In the genomic region with DNA sequence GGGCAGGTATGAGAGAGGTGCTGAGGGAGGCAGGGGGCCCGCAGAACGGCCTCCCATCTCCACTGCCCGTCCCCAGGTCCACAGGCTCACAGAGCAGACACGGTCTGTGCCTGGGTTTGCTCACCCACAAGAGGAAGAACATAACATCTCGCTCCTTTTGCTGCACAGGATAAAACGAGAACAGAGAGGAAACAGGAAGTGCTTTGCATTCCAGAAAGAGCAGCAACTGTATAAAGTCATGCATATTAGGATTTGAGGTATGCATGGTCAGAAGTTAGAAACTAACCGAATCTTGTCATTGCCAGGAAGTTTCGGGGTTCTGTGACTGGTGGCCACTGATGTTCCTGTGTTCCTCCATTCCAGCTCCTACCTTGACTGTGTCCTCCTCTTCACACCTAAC, we compare ENCODE assay signal across 12 cellular contexts. TPM values are rescaled to one million over a fixed set of nuclear protein-coding genes. Genes with fewer than 3 reads are reported as not detected.
DNase-seq lines count a peak whose midpoint lies in the region; ATAC-seq and TF ChIP-seq lines count a peak whose summit lies in the region.
"Had no signal": no experiment of that assay in that cellular context is flagged by ENCODE, and none has a peak within 500 bp of the region (broad histone marks: within the 10 kb centered on the region; RNA-seq: fewer than 3 reads in every experiment).

No MANE protein-coding gene starts in this region.

- no peaks in the 10 kb centered on the region for H3K27me3 Mint-ChIP-seq in MCF 10A (ENCODE audit: insufficient read depth, unreplicated experiment)
- H3K27me3 Mint-ChIP-seq: activated naive CD4-positive, alpha-beta T cell treated with anti-CD3 and anti-CD28 coated beads, Interleukin-2, amount 10 ng/mL, durations not matched to agents 7 days and 5 days had no signal

- no peaks in the 10 kb centered on the region for H3K4me1 Mint-ChIP-seq in MCF 10A (ENCODE audit: insufficient read depth, unreplicated experiment)
- H3K4me1 Mint-ChIP-seq: activated naive CD4-positive, alpha-beta T cell treated with anti-CD3 and anti-CD28 coated beads, Interleukin-2, amount 10 ng/mL, durations not matched to agents 7 days and 5 days had no signal

- H3K9me3 ChIP-seq in breast epithelium (no peaks in the 10 kb centered on the region), adipocyte (ENCODE audit: control insufficient read depth, low read length) (no peaks in the 10 kb centered on the region), upper lobe of right lung (no peaks in the 10 kb centered on the region), mucosa of descending colon (no peaks in the 10 kb centered on the region)

- H3K4me3 ChIP-seq in breast epithelium (no peak overlapping the region), adipocyte (ENCODE audit: low read length) (no peak overlapping the region), upper lobe of right lung (no peak overlapping the region), mucosa of descending colon (no peak overlapping the region)

- DNase-seq in breast epithelium (ENCODE audit: low spot score in 2 of 2) (no peak), MCF 10A (ENCODE audit: unreplicated experiment) (no peak), adipocyte (ENCODE audit: low read depth) (peak; percentile 72), iris pigment epithelial cell (ENCODE audit: low read depth) (peak; percentile 74), upper lobe of right lung (no peak), NCI-H2171 (lab: John Stamatoyannopoulos, UW) (no peak), mucosa of descending colon (no peak)
- no peak for DNase-seq in activated CD8-positive, alpha-beta memory T cell treated with anti-CD3 and anti-CD28 coated beads, Interleukin-2, amount 50 U/mL, for 4 hours
- DNase-seq: activated naive CD4-positive, alpha-beta T cell treated with anti-CD3 and anti-CD28 coated beads, Interleukin-2, amount 10 ng/mL, durations not matched to agents 7 days and 5 days; NCI-H1694; stimulated activated CD4-positive, alpha-beta T cell treated with anti-CD3 and anti-CD28 coated beads, Interleukin-15, amount 100 ng/mL, for 24 hours had no signal

- TF ChIP-seq POLR2A in breast epithelium (IDR thresholded peaks at IDR 0.05): no peak

- no peak for TF ChIP-seq CTCF in breast epithelium (IDR thresholded peaks at IDR 0.05)
- no peak for TF ChIP-seq CTCF in MCF 10A (IDR thresholded peaks at IDR 0.05; ENCODE audit: unreplicated experiment)
- no peak for TF ChIP-seq CTCF in upper lobe of right lung (IDR thresholded peaks at IDR 0.05)
- TF ChIP-seq CTCF in mucosa of descending colon (IDR thresholded peaks at IDR 0.05): no peak

- H3K4me1 ChIP-seq in breast epithelium (no peaks in the 10 kb centered on the region), adipocyte (ENCODE audit: control insufficient read depth, insufficient read depth, low read length) (peaks cover 3% of the 10 kb centered on the region), upper lobe of right lung (peaks cover 4% of the 10 kb centered on the region), mucosa of descending colon (ENCODE audit: low read depth) (no peaks in the 10 kb centered on the region)

- peak; percentile 46 for ATAC-seq in upper lobe of right lung
- ATAC-seq in mucosa of descending colon: no peak

- H3K27ac Mint-ChIP-seq in MCF 10A (ENCODE audit: low read depth, unreplicated experiment): no peak overlapping the region
- H3K27ac Mint-ChIP-seq: activated naive CD4-positive, alpha-beta T cell treated with anti-CD3 and anti-CD28 coated beads, Interleukin-2, amount 10 ng/mL, durations not matched to agents 7 days and 5 days; T-helper 1 cell treated with Interleukin-12 subunit alpha and Interleukin-12 subunit beta and Interleukin-4 antibody, amounts not matched to agents 30 μg/mL and 1 μg/mL, for 36 hours had no signal

- H3K27me3 ChIP-seq in breast epithelium: no peaks in the 10 kb centered on the region
- H3K27me3 ChIP-seq in adipocyte (replicated peaks; ENCODE audit: control insufficient read depth, insufficient read depth, low read length): peaks cover 7% of the 10 kb centered on the region
- H3K27me3 ChIP-seq in upper lobe of right lung: no peaks in the 10 kb centered on the region

- peaks cover 59% of the 10 kb centered on the region for H3K9me3 Mint-ChIP-seq in MCF 10A (ENCODE audit: unreplicated experiment)
- H3K9me3 Mint-ChIP-seq: activated naive CD4-positive, alpha-beta T cell treated with anti-CD3 and anti-CD28 coated beads, Interleukin-2, amount 10 ng/mL, durations not matched to agents 7 days and 5 days; T-helper 1 cell treated with Interleukin-12 subunit alpha and Interleukin-12 subunit beta and Interleukin-4 antibody, amounts not matched to agents 30 μg/mL and 1 μg/mL, for 36 hours had no signal

- BruUV-seq in MCF 10A (replicated peaks; lab: Mats Ljungman, UMichigan): no TSS peak

- peaks cover 6% of the 10 kb centered on the region for H3K36me3 Mint-ChIP-seq in MCF 10A (ENCODE audit: insufficient read depth, unreplicated experiment)
- H3K36me3 Mint-ChIP-seq: activated naive CD4-positive, alpha-beta T cell treated with anti-CD3 and anti-CD28 coated beads, Interleukin-2, amount 10 ng/mL, durations not matched to agents 7 days and 5 days had no signal

- no peaks in the 10 kb centered on the region for H3K36me3 ChIP-seq in breast epithelium
- H3K36me3 ChIP-seq in adipocyte (ENCODE audit: control insufficient read depth, insufficient read depth, low read length, severe bottlenecking): no peaks in the 10 kb centered on the region
- H3K36me3 ChIP-seq in upper lobe of right lung: no peaks in the 10 kb centered on the region
- H3K36me3 ChIP-seq in mucosa of descending colon (ENCODE audit: low read depth): no peaks in the 10 kb centered on the region

- CTCF ChIA-PET in MCF 10A (lab: Yijun Ruan, JAX): no interaction called here

- POLR2A ChIA-PET in MCF 10A (lab: Yijun Ruan, JAX): no interaction called here

- H3K9ac ChIP-seq in adipocyte (ENCODE audit: low read length): no peak overlapping the region

- H3K27ac ChIP-seq in breast epithelium (peak overlapping the region; percentile 44 to 46), upper lobe of right lung (no peak overlapping the region)

- H3K4me3 Mint-ChIP-seq in MCF 10A (ENCODE audit: unreplicated experiment): no peak overlapping the region
- H3K4me3 Mint-ChIP-seq: activated naive CD4-positive, alpha-beta T cell treated with anti-CD3 and anti-CD28 coated beads, Interleukin-2, amount 10 ng/mL, durations not matched to agents 7 days and 5 days; T-helper 1 cell treated with Interleukin-12 subunit alpha and Interleukin-12 subunit beta and Interleukin-4 antibody, amounts not matched to agents 30 μg/mL and 1 μg/mL, for 36 hours had no signal

- intact Hi-C loops in breast epithelium (cut with DNase I; ENCODE audit: low total_unique reads): loop anchor here (2.0 kb wide), 1 partner anchor 16 kb away; no protein-coding TSS in a partner anchor
- intact Hi-C loops in MCF 10A (cut with micrococcal nuclease): no loop called here
- intact Hi-C loops in upper lobe of right lung (cut with DNase I): no loop called here
- intact Hi-C loops in mucosa of descending colon (cut with DNase I, micrococcal nuclease): no loop called here

RNA-seq across cellular contexts. Expression of a gene that starts 25.0 kb away (rescaled TPM):
- total RNA-seq in breast epithelium (1 to 10 TPM in 1 of 3 donors, under 1 TPM in 1, not detected in 1; 0.88 to 1.3 TPM), MCF 10A (2022) (not detected in 2 replicates), upper lobe of right lung (0.93 TPM), mucosa of descending colon (1 to 10 TPM in 2 of 3 donors, under 1 TPM in 1; 0.58 to 1.4 (median 1.4) TPM)

Comparison
In these comparisons a context has a peak if more than half of its experiments do, and no peak if none do; other contexts are left out.
1. DNase-seq: peak in adipocyte (single experiment) and iris pigment epithelial cell (single experiment); none in breast epithelium (0 of 2), MCF 10A (single experiment), upper lobe of right lung (single experiment), activated CD8-positive, alpha-beta memory T cell treated with anti-CD3 and anti-CD28 coated beads, Interleukin-2, amount 50 U/mL, for 4 hours (single experiment), NCI-H2171 (single experiment) and mucosa of descending colon (0 of 3).